20 cellular contexts compared by ENCODE assay signal in the genomic region with DNA sequence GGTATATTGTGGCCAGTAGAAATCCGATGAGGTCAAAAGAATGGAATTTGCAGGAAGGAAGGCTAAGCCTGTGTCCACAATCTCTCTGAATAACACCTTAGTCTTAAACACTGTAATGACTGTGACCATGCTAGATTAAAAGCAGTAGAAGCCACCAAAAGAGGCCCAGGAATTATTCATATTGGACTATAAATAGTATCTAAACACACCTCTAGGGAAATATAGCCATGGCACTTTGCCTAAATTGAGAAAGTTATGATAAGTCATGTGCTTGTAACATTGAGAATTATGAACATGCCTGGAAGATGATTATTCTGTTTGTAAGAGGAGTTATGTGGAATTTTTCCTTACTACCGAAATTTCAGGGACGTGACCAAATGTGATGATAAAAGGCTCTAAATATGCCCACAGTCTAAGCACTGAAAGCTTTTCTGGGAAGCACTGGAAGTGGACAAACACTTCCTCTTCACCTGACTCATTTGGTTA.
DNase-seq lines count a peak whose midpoint lies in the region; FAIRE-seq and TF ChIP-seq lines count a peak whose summit lies in the region.
"Had no signal": no experiment of that assay in that cellular context is flagged by ENCODE, and none has a peak within 500 bp of the region (broad histone marks: within the 10 kb centered on the region; RNA-seq: fewer than 3 reads in every experiment).

No MANE protein-coding gene starts in this region.

- no peaks in the 10 kb centered on the region for H4K20me1 ChIP-seq in mammary epithelial cell (ENCODE audit: insufficient read depth, low read length)

- peak overlapping the region; percentile 49 for H2AFZ ChIP-seq in mammary epithelial cell (ENCODE audit: low read depth, low read length)

- no peak for TF ChIP-seq CTCF in mammary epithelial cell (conservative IDR thresholded peaks at IDR 0.05 in 1 of 2, IDR thresholded peaks at IDR 0.05 in 1 of 2; ENCODE audit: extremely low read depth in 1 of 2, insufficient read depth in 1 of 2, low read depth in 1 of 2, low read length in 2 of 2)
- no peak for TF ChIP-seq CTCF in colonic mucosa (IDR thresholded peaks at IDR 0.05)

- no peak overlapping the region for H3K9ac ChIP-seq in mammary epithelial cell (ENCODE audit: insufficient read depth, low read length)
- no peak overlapping the region for H3K9ac ChIP-seq in colonic mucosa (ENCODE audit: low read depth in 2 of 2, low read length in 2 of 2)

- dilution Hi-C loops in mammary epithelial cell (cut with HindIII; ENCODE audit: low sequenced_read_pairs) = no loop called here

- DNase-seq in NCI-H226 = peak; percentile 62
- peak; percentile 37 for DNase-seq in mammary epithelial cell
- peak; percentile 50 for DNase-seq in iris pigment epithelial cell (ENCODE audit: low read depth)
- peak; percentile 27 for DNase-seq in pulmonary artery endothelial cell (ENCODE audit: low read depth, low spot score)
- DNase-seq in AML-193 (lab: John Stamatoyannopoulos, UW) = no peak
- no peak for DNase-seq in colonic mucosa
- no peak for DNase-seq in activated CD8-positive, alpha-beta memory T cell treated with anti-CD3 and anti-CD28 coated beads, Interleukin-2, amount 50 U/mL, for 48 hours
- DNase-seq in small intestine = no peak
- DNase-seq: activated B cell treated with CpG ODN at 0.5 μM for 24 hours; activated naive CD8-positive, alpha-beta T cell treated with anti-CD3 and anti-CD28 coated beads, Interleukin-2, amount 10 ng/mL, durations not matched to agents 7 days and 5 days; foreskin melanocyte; left ventricle myocardium superior; NCI-H2029 treated with DMSO at 0.1 percent for 48 hours; NCI-H510A treated with DMSO at 0.1 percent for 48 hours; ovary; SIG-M5; stimulated activated CD4-positive, alpha-beta T cell treated with anti-CD3 and anti-CD28 coated beads, Interleukin-4, amount 100 ng/mL, for 24 hours; T-helper 2 cell had no signal

- in situ Hi-C loops in mammary epithelial cell (cut with MboI; ENCODE audit: low sequenced_read_pairs in 2 of 2) = no loop called here

- CTCF ChIA-PET in mammary epithelial cell (lab: Charles Lee; ENCODE audit: low non-redundant PET) = no interaction called here

- no peaks in the 10 kb centered on the region for H3K36me3 ChIP-seq in mammary epithelial cell (ENCODE audit: insufficient read depth, low read length)
- no peaks in the 10 kb centered on the region for H3K36me3 ChIP-seq in colonic mucosa
- H3K36me3 ChIP-seq in small intestine (ENCODE audit: control insufficient read depth in 2 of 2, insufficient read depth in 2 of 2, low read length in 2 of 2) = no peaks in the 10 kb centered on the region
- H3K36me3 ChIP-seq: ovary had no signal

- H3K27me3 ChIP-seq in mammary epithelial cell (ENCODE audit: insufficient read depth, low read length) (no peaks in the 10 kb centered on the region), colonic mucosa (no peaks in the 10 kb centered on the region), small intestine (ENCODE audit: control insufficient read depth in 2 of 2, insufficient read depth in 2 of 2, low read length in 2 of 2) (no peaks in the 10 kb centered on the region)
- H3K27me3 ChIP-seq: ovary had no signal

- FAIRE-seq in small intestine (lab: Jason Lieb, UNC) = no peak
- FAIRE-seq: K562 had no signal

- peak overlapping the region; percentile 23 for H3K27ac ChIP-seq in mammary epithelial cell (ENCODE audit: insufficient read depth, low read depth, low read length)
- no peak overlapping the region for H3K27ac ChIP-seq in colonic mucosa
- no peak overlapping the region for H3K27ac ChIP-seq in small intestine (ENCODE audit: low read depth in 1 of 2, low read length in 1 of 2)
- H3K27ac ChIP-seq: ovary, skin epidermis had no signal

- H3K9me3 ChIP-seq in mammary epithelial cell (replicated peaks; ENCODE audit: insufficient read depth, low read length) (no peaks in the 10 kb centered on the region), colonic mucosa (no peaks in the 10 kb centered on the region), small intestine (ENCODE audit: control insufficient read depth, low read depth) (no peaks in the 10 kb centered on the region)
- H3K9me3 ChIP-seq: ovary had no signal

- no TSS peak for BruUV-seq in mammary epithelial cell (replicated peaks; lab: Mats Ljungman, UMichigan)

- intact Hi-C loops in mammary epithelial cell (cut with micrococcal nuclease) (no loop called here), colonic mucosa (cut with DNase I) (no loop called here)

- H3K4me2 ChIP-seq in mammary epithelial cell (ENCODE audit: insufficient read depth, low read depth, low read length) = peak overlapping the region; percentile 7

- H3K4me1 ChIP-seq in mammary epithelial cell (ENCODE audit: insufficient read depth, low read length) = peaks cover 45% of the 10 kb centered on the region
- no peaks in the 10 kb centered on the region for H3K4me1 ChIP-seq in colonic mucosa
- no peaks in the 10 kb centered on the region for H3K4me1 ChIP-seq in small intestine (ENCODE audit: control insufficient read depth in 2 of 2, insufficient read depth in 1 of 2, low read depth in 1 of 2, low read length in 1 of 2)

- no peaks in the 10 kb centered on the region for H3K79me2 ChIP-seq in mammary epithelial cell (ENCODE audit: insufficient read depth, low read length)

- no peak overlapping the region for H3K4me3 ChIP-seq in mammary epithelial cell (replicated peaks in 1 of 3; ENCODE audit: insufficient read depth in 1 of 3, low read depth in 2 of 3, low read length in 3 of 3)
- H3K4me3 ChIP-seq in colonic mucosa = no peak overlapping the region
- no peak overlapping the region for H3K4me3 ChIP-seq in small intestine (ENCODE audit: low read depth in 1 of 2, low read length in 2 of 2)
- H3K4me3 ChIP-seq: K562, ovary, skin epidermis had no signal

- WGBS in mammary epithelial cell (ENCODE audit: low coverage, missing lambda C conversion rate) = 35% methylated on average over 3 of the region's 3 CpGs
- WGBS in small intestine, 3 donors = 54 to 70% (median 66%) methylated on average over 3 of the region's 3 CpGs

Comparison
In these comparisons a context has a peak if more than half of its experiments do, and no peak if none do; other contexts are left out.
1. DNase-seq: peak in NCI-H226 (single experiment), mammary epithelial cell (single experiment), iris pigment epithelial cell (single experiment) and pulmonary artery endothelial cell (single experiment); none in AML-193 (0 of 2), colonic mucosa (single experiment), activated CD8-positive, alpha-beta memory T cell treated with anti-CD3 and anti-CD28 coated beads, Interleukin-2, amount 50 U/mL, for 48 hours (single experiment) and small intestine (single experiment).